ENCODE assay signal across 8 cellular contexts in the genomic region with DNA sequence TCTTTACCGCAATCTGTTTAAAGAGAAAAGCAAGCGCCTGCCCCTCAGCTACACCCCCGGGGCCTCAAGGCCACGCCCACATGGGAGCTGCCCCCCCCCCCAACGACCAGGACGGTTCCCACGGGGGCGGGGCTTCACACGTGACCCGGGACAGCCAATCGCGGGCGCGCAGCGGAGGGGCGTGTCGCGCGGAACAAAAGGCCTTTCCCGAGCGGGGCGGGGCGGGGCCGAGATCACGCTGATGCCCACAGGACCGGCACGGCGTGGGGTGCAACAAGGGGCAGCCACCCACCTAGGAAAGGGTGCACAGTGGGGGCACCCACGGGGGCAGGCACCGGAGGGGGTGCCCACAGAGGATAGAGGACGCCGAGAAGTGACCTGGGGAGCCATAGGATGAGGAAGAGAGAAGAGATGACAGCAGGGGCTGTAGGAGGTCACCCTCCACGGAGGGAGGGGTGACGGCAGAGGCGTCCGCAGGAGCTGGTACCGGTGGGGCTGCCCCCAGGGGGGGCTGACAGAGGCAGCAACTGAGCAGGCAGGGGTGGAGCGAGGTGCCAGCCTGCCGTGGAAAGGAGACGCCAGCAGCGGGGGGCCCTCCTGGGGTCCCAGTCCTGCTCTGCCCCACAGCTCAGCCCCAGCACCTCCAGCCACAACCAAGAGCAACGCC. TPM values are rescaled to one million over a fixed set of nuclear protein-coding genes. Genes with fewer than 3 reads are reported as not detected.
DNase-seq lines count a peak whose midpoint lies in the region; ATAC-seq and TF ChIP-seq lines count a peak whose summit lies in the region.

No MANE protein-coding gene starts in this region.

- no peaks in the 10 kb centered on the region for H3K27me3 ChIP-seq in A673 (replicated peaks; ENCODE audit: insufficient read depth, low read depth, low read length, poor library complexity)

- H3K9me3 Mint-ChIP-seq in activated CD4-positive, alpha-beta T cell treated with anti-CD3 and anti-CD28 coated beads, Interleukin-2, amount 10 ng/mL, durations not matched to agents 7 days and 5 days: no peaks in the 10 kb centered on the region

- H3K36me3 ChIP-seq in A673 (ENCODE audit: insufficient read depth, low read length, poor library complexity, severe bottlenecking): no peaks in the 10 kb centered on the region

- H3K4me1 Mint-ChIP-seq in activated CD4-positive, alpha-beta T cell treated with anti-CD3 and anti-CD28 coated beads, Interleukin-2, amount 10 ng/mL, durations not matched to agents 7 days and 5 days: peaks cover 15% of the 10 kb centered on the region

- no peaks in the 10 kb centered on the region for H3K27me3 Mint-ChIP-seq in activated CD4-positive, alpha-beta T cell treated with anti-CD3 and anti-CD28 coated beads, Interleukin-2, amount 10 ng/mL, durations not matched to agents 7 days and 5 days

- H3K4me3 Mint-ChIP-seq in activated CD4-positive, alpha-beta T cell treated with anti-CD3 and anti-CD28 coated beads, Interleukin-2, amount 10 ng/mL, durations not matched to agents 7 days and 5 days: peak overlapping the region; percentile 61

- CTCF ChIA-PET in A673 (lab: Charles Lee): no interaction called here
- CTCF ChIA-PET in activated CD4-positive, alpha-beta T cell treated with anti-CD3 and anti-CD28 coated beads, Interleukin-2, amount 10 ng/mL, durations not matched to agents 7 days and 5 days (lab: Charles Lee): interaction anchor here (0.7 to 1.7 kb wide), 2 partner anchors 12 to 508 kb away, joined by 3 to 4 read pairs; no protein-coding TSS in a partner anchor

- H3K36me3 Mint-ChIP-seq in activated CD4-positive, alpha-beta T cell treated with anti-CD3 and anti-CD28 coated beads, Interleukin-2, amount 10 ng/mL, durations not matched to agents 7 days and 5 days (ENCODE audit: low read depth): peaks cover 4% of the 10 kb centered on the region

- peak overlapping the region; percentile 19 for H3K27ac Mint-ChIP-seq in activated CD4-positive, alpha-beta T cell treated with anti-CD3 and anti-CD28 coated beads, Interleukin-2, amount 10 ng/mL, durations not matched to agents 7 days and 5 days

- DNase-seq in A673 (ENCODE audit: low spot score) (peak; percentile 93), NCI-H524 (lab: John Stamatoyannopoulos, UW) (peak; percentile 75 to 84), coronary artery (ENCODE audit: low spot score) (peak; percentile 94), left lobe of liver (ENCODE audit: low spot score) (peak; percentile 94)
- DNase-seq in activated CD4-positive, alpha-beta T cell treated with anti-CD3 and anti-CD28 coated beads, Interleukin-2, amount 10 ng/mL, durations not matched to agents 7 days and 5 days: peak; percentile 93
- DNase-seq in stimulated activated CD4-positive, alpha-beta T cell treated with anti-CD3 and anti-CD28 coated beads, Interleukin-1b, Interleukin-23, amount 100 ng/mL, for 4 hours (ENCODE audit: low read depth in 2 of 2): peak; percentile 95 to 97

- intact Hi-C loops in A673 (cut with micrococcal nuclease; ENCODE audit: unreplicated experiment): no loop called here

- H3K4me1 ChIP-seq in A673 (ENCODE audit: insufficient read depth, low read length, poor library complexity, severe bottlenecking): peaks cover 7% of the 10 kb centered on the region

- no TSS peak for BruUV-seq in A673 (replicated peaks; lab: Mats Ljungman, UMichigan)

- peak overlapping the region; percentile 54 for H3K27ac ChIP-seq in A673 (ENCODE audit: low read depth, low read length, poor library complexity, severe bottlenecking)
- peak overlapping the region; percentile 62 to 75 for H3K27ac ChIP-seq in coronary artery

- H3K4me3 ChIP-seq in A673 (ENCODE audit: low read depth, low read length, poor library complexity, severe bottlenecking): peak overlapping the region; percentile 58
- peak overlapping the region; percentile 71 for H3K4me3 ChIP-seq in coronary artery

- no peaks in the 10 kb centered on the region for H3K9me3 ChIP-seq in A673 (ENCODE audit: low read depth, low read length, poor library complexity, severe bottlenecking)

- ATAC-seq in GM18868 (IDR thresholded peaks at IDR 0.05; ENCODE audit: unreplicated experiment) (peak; percentile 74), HG03342 (IDR thresholded peaks at IDR 0.05; ENCODE audit: unreplicated experiment) (peak; percentile 62), left lobe of liver (peak; percentile 99)

- POLR2A ChIA-PET in A673 (lab: Charles Lee; ENCODE audit: low non-redundant PET): no interaction called here
- POLR2A ChIA-PET in activated CD4-positive, alpha-beta T cell treated with anti-CD3 and anti-CD28 coated beads, Interleukin-2, amount 10 ng/mL, durations not matched to agents 7 days and 5 days (lab: Charles Lee): no interaction called here

- TF ChIP-seq CTCF in A673 (conservative IDR thresholded peaks at IDR 0.05; ENCODE audit: low read depth, low read length): no peak
- no peak for TF ChIP-seq CTCF in coronary artery (IDR thresholded peaks at IDR 0.05)

RNA-seq across cellular contexts. Expression of a gene that starts 6.2 kb away (rescaled TPM):
- total RNA-seq in A673 (2021): 86.7 and 88.5 TPM in 2 replicates
- 10 to 100 TPM; 31.8 to 37.9 TPM for total RNA-seq in activated CD4-positive, alpha-beta T cell treated with anti-CD3 and anti-CD28 coated beads, Interleukin-2, amount 10 ng/mL, durations not matched to agents 7 days and 5 days
- total RNA-seq in left lobe of liver: 14.1 TPM

RNA-seq across cellular contexts. Expression of a gene that starts 12.2 kb away (rescaled TPM):
- 17.8 and 19.5 TPM in 2 replicates for total RNA-seq in A673 (2021)
- 10 to 100 TPM; 11.2 to 13.4 TPM for total RNA-seq in activated CD4-positive, alpha-beta T cell treated with anti-CD3 and anti-CD28 coated beads, Interleukin-2, amount 10 ng/mL, durations not matched to agents 7 days and 5 days
- total RNA-seq in left lobe of liver: 6.1 TPM

RNA-seq across cellular contexts. Expression of a gene that starts 22.6 kb away (rescaled TPM):
- total RNA-seq in A673 (2021) (not detected in 2 replicates), left lobe of liver (not detected)
- total RNA-seq in activated CD4-positive, alpha-beta T cell treated with anti-CD3 and anti-CD28 coated beads, Interleukin-2, amount 10 ng/mL, durations not matched to agents 7 days and 5 days: not detected

RNA-seq across cellular contexts. Expression of a gene that starts 36.1 kb away (rescaled TPM):
- total RNA-seq in A673 (2021) (1.2 and 1.6 TPM in 2 replicates), left lobe of liver (1.4 TPM)
- 1 to 10 TPM; 1.9 to 2.7 TPM for total RNA-seq in activated CD4-positive, alpha-beta T cell treated with anti-CD3 and anti-CD28 coated beads, Interleukin-2, amount 10 ng/mL, durations not matched to agents 7 days and 5 days

RNA-seq across cellular contexts. Expression of a gene that starts 56.6 kb away (rescaled TPM):
- 20.9 and 32.7 TPM in 2 replicates for total RNA-seq in A673 (2021)
- total RNA-seq in activated CD4-positive, alpha-beta T cell treated with anti-CD3 and anti-CD28 coated beads, Interleukin-2, amount 10 ng/mL, durations not matched to agents 7 days and 5 days: 10 to 100 TPM; 34.3 to 36.9 TPM
- total RNA-seq in left lobe of liver: 58.3 TPM

Comparison
In these comparisons a context has a peak if more than half of its experiments do, and no peak if none do; other contexts are left out.
1. Peak in every context shown above with its lines: DNase-seq, ATAC-seq, H3K4me3 ChIP-seq and H3K27ac ChIP-seq.